ENCODE assay signal across 13 cellular contexts in genomic region chr19:2665103-2665502, GRCh38. TPM values are rescaled to one million over a fixed set of nuclear protein-coding genes. Genes with fewer than 3 reads are reported as not detected.
"Had no signal": no experiment of that assay in that cellular context is flagged by ENCODE, and none has a peak within 500 bp of the region (broad histone marks: within the 10 kb centered on the region; RNA-seq: fewer than 3 reads in every experiment).

No MANE protein-coding gene starts in this region.

- H3K4me3 Mint-ChIP-seq: activated CD4-positive, alpha-beta T cell treated with anti-CD3 and anti-CD28 coated beads, Interleukin-2, amount 10 ng/mL, durations not matched to agents 7 days and 5 days; activated naive CD4-positive, alpha-beta T cell treated with anti-CD3 and anti-CD28 coated beads, Interleukin-2, amount 10 ng/mL, durations not matched to agents 7 days and 5 days; activated T-helper 17 cell treated with anti-CD3 and anti-CD28 coated beads, Interleukin-2, amount 50 U/mL, for 72 hours; neural progenitor cell; WTC11 had no signal

- DNase-seq: activated CD4-positive, alpha-beta T cell treated with anti-CD3 and anti-CD28 coated beads, Interleukin-2, amount 10 ng/mL, durations not matched to agents 7 days and 5 days; activated CD8-positive, alpha-beta memory T cell treated with anti-CD3 and anti-CD28 coated beads for 24 hours; activated naive CD4-positive, alpha-beta T cell treated with anti-CD3 and anti-CD28 coated beads, Interleukin-2, amount 10 ng/mL, durations not matched to agents 7 days and 5 days; body of pancreas; cerebellar nuclear complex; glutamatergic neuron; pancreas; T-helper 1 cell; transverse colon had no signal

- H3K27ac Mint-ChIP-seq: activated CD4-positive, alpha-beta T cell treated with anti-CD3 and anti-CD28 coated beads, Interleukin-2, amount 10 ng/mL, durations not matched to agents 7 days and 5 days; activated naive CD4-positive, alpha-beta T cell treated with anti-CD3 and anti-CD28 coated beads, Interleukin-2, amount 10 ng/mL, durations not matched to agents 7 days and 5 days; activated T-helper 17 cell treated with anti-CD3 and anti-CD28 coated beads, Interleukin-2, amount 50 U/mL, for 72 hours; neural progenitor cell; WTC11 had no signal

- ATAC-seq: activated T-helper 17 cell treated with anti-CD3 and anti-CD28 coated beads, Interleukin-2, amount 50 U/mL, for 72 hours; body of pancreas; left lung; WTC11 had no signal

- H3K4me1 Mint-ChIP-seq: activated CD4-positive, alpha-beta T cell treated with anti-CD3 and anti-CD28 coated beads, Interleukin-2, amount 10 ng/mL, durations not matched to agents 7 days and 5 days; activated naive CD4-positive, alpha-beta T cell treated with anti-CD3 and anti-CD28 coated beads, Interleukin-2, amount 10 ng/mL, durations not matched to agents 7 days and 5 days; activated T-helper 17 cell treated with anti-CD3 and anti-CD28 coated beads, Interleukin-2, amount 50 U/mL, for 72 hours had no signal

- H3K9me3 ChIP-seq: body of pancreas, pancreas, transverse colon had no signal

- H3K27me3 ChIP-seq: body of pancreas, left lung, neural progenitor cell, pancreas, transverse colon had no signal

- H3K9ac ChIP-seq: neural progenitor cell had no signal

- H3K27ac ChIP-seq: body of pancreas, left lung, neural progenitor cell, pancreas had no signal

- H3K36me3 ChIP-seq: left lung, neural progenitor cell, pancreas, transverse colon had no signal

- H3K4me2 ChIP-seq: neural progenitor cell had no signal

- H3K4me3 ChIP-seq: body of pancreas, left lung, neural progenitor cell, pancreas, transverse colon had no signal

- H2AFZ ChIP-seq: neural progenitor cell had no signal

- H3K9me3 Mint-ChIP-seq: activated naive CD4-positive, alpha-beta T cell treated with anti-CD3 and anti-CD28 coated beads, Interleukin-2, amount 10 ng/mL, durations not matched to agents 7 days and 5 days; activated T-helper 17 cell treated with anti-CD3 and anti-CD28 coated beads, Interleukin-2, amount 50 U/mL, for 72 hours had no signal

- H3K4me1 ChIP-seq: body of pancreas, left lung, neural progenitor cell, pancreas, transverse colon had no signal

- H3K27me3 Mint-ChIP-seq: activated CD4-positive, alpha-beta T cell treated with anti-CD3 and anti-CD28 coated beads, Interleukin-2, amount 10 ng/mL, durations not matched to agents 7 days and 5 days; activated T-helper 17 cell treated with anti-CD3 and anti-CD28 coated beads, Interleukin-2, amount 50 U/mL, for 72 hours had no signal

- H3K36me3 Mint-ChIP-seq: activated naive CD4-positive, alpha-beta T cell treated with anti-CD3 and anti-CD28 coated beads, Interleukin-2, amount 10 ng/mL, durations not matched to agents 7 days and 5 days; neural progenitor cell had no signal

RNA-seq across cellular contexts. Expression of gene DIRAS1, which starts 56.1 kb away (rescaled TPM):
- total RNA-seq: activated CD4-positive, alpha-beta T cell treated with anti-CD3 and anti-CD28 coated beads, Interleukin-2, amount 10 ng/mL, durations not matched to agents 7 days and 5 days had no signal
